ENCODE assay signal across 34 cellular contexts in genomic region chr9:102740578-102740977, GRCh38.
"Had no signal": no experiment of that assay in that cellular context is flagged by ENCODE, and none has a peak within 500 bp of the region (broad histone marks: within the 10 kb centered on the region; RNA-seq: fewer than 3 reads in every experiment).

No MANE protein-coding gene starts in this region.

- H3K27me3 ChIP-seq: brain microvascular endothelial cell had no signal

- FAIRE-seq: colon had no signal

- DNase-seq: activated CD4-positive, alpha-beta memory T cell treated with anti-CD3 and anti-CD28 coated beads, Interleukin-2, amount 10 ng/mL, durations not matched to agents 7 days and 5 days; activated CD4-positive, alpha-beta T cell treated with anti-CD3 and anti-CD28 coated beads for 1 hour; activated CD4-positive, alpha-beta T cell treated with anti-CD3 and anti-CD28 coated beads for 48 hours; activated CD4-positive, CD25-positive, alpha-beta regulatory T cell; activated CD8-positive, alpha-beta memory T cell treated with anti-CD3 and anti-CD28 coated beads for 24 hours; activated CD8-positive, alpha-beta memory T cell treated with anti-CD3 and anti-CD28 coated beads, Interleukin-2, amount 10 ng/mL, durations not matched to agents 7 days and 5 days; activated CD8-positive, alpha-beta memory T cell treated with anti-CD3 and anti-CD28 coated beads, Interleukin-2, amount 50 U/mL, for 48 hours; activated effector memory CD4-positive, alpha-beta T cell treated with Interleukin-2 at 50 U/mL for 16 hours; activated naive CD4-positive, alpha-beta T cell treated with anti-CD3 and anti-CD28 coated beads, Interleukin-2, amount 10 ng/mL, durations not matched to agents 7 days and 5 days; activated naive CD8-positive, alpha-beta T cell treated with anti-CD3 and anti-CD28 coated beads for 36 hours; activated T-cell treated with anti-CD3 and anti-CD28 coated beads, Interleukin-2, amount 50 U/mL, for 48 hours; amniotic stem cell; aorta; brain microvascular endothelial cell; central memory CD4-positive, alpha-beta T cell; Kasumi-1; NCI-H1092 treated with DMSO at 0.1 percent for 48 hours; NCI-H1417; NCI-H146; NCI-H187 treated with DMSO at 0.1 percent for 48 hours; NCI-H2081; NCI-H2171 treated with DMSO at 0.1 percent for 48 hours; NCI-H226; NCI-H446 treated with DMSO at 0.1 percent for 48 hours; NCI-H524; NCI-H69; NCI-H82; Right ventricle myocardium superior; SW 1271; T-helper 1 cell; T-helper 2 cell; T-helper 9 cell; WERI-Rb-1 had no signal

- ATAC-seq: activated CD8-positive, alpha-beta memory T cell treated with anti-CD3 and anti-CD28 coated beads, Interleukin-2, amount 10 ng/mL, durations not matched to agents 7 days and 5 days had no signal

- H3K27ac Mint-ChIP-seq: activated CD4-positive, alpha-beta memory T cell treated with anti-CD3 and anti-CD28 coated beads, Interleukin-2, amount 10 ng/mL, durations not matched to agents 7 days and 5 days; activated CD8-positive, alpha-beta memory T cell treated with anti-CD3 and anti-CD28 coated beads, Interleukin-2, amount 10 ng/mL, durations not matched to agents 7 days and 5 days; activated naive CD4-positive, alpha-beta T cell treated with anti-CD3 and anti-CD28 coated beads, Interleukin-2, amount 10 ng/mL, durations not matched to agents 7 days and 5 days; activated naive CD8-positive, alpha-beta T cell treated with anti-CD3 and anti-CD28 coated beads for 36 hours had no signal

- H3K27ac ChIP-seq: brain microvascular endothelial cell, WERI-Rb-1 had no signal

- H3K36me3 ChIP-seq: brain microvascular endothelial cell, WERI-Rb-1 had no signal

- H3K36me3 Mint-ChIP-seq: activated CD8-positive, alpha-beta memory T cell treated with anti-CD3 and anti-CD28 coated beads, Interleukin-2, amount 10 ng/mL, durations not matched to agents 7 days and 5 days; activated naive CD4-positive, alpha-beta T cell treated with anti-CD3 and anti-CD28 coated beads, Interleukin-2, amount 10 ng/mL, durations not matched to agents 7 days and 5 days; activated naive CD8-positive, alpha-beta T cell treated with anti-CD3 and anti-CD28 coated beads for 36 hours had no signal
